Comparison of ENCODE assay signal across 2 cellular contexts in genomic region chr18:6377473-6377872, GRCh38. TPM values are rescaled to one million over a fixed set of nuclear protein-coding genes. Genes with fewer than 3 reads are reported as not detected.
"Had no signal": no experiment of that assay in that cellular context is flagged by ENCODE, and none has a peak within 500 bp of the region (broad histone marks: within the 10 kb centered on the region; RNA-seq: fewer than 3 reads in every experiment).

No MANE protein-coding gene starts in this region.

RNA-seq across cellular contexts. Expression of gene L3MBTL4, which starts 37.2 kb away (rescaled TPM):
- total RNA-seq: LHCN-M2, MCF 10A had no signal
